21 cellular contexts compared by ENCODE assay signal in the genomic region with DNA sequence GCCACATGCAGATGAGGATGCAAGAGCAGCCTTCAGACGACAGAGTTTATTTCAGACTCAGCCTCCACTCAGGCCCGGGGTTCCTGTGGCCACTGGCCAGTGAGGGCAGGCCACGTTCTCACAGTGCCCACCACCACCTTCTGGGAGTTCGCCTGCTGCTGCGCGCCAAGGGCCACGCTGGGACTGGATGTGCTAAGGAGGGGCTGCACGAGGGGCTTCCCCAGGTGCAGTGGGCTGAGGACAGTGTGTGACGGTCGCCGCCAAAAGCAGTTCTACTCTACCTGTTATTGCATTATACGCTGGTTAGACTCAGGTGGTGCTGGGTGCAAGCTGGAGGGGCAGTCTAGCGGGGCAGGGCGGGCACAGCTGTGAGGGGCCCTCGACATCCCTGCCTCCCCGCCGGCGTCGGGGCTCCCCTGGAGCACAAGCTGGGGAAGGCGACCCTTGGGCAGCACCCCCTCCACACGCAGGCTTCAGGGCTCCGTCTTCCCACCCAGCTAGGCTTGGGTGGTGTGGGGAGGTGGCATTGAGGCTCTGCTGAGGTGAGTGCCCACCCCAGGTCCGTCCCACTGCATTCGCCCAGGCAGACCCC. TPM values are rescaled to one million over a fixed set of nuclear protein-coding genes. Genes with fewer than 3 reads are reported as not detected.
"Had no signal": no experiment of that assay in that cellular context is flagged by ENCODE, and none has a peak within 500 bp of the region (broad histone marks: within the 10 kb centered on the region; RNA-seq: fewer than 3 reads in every experiment).

No MANE protein-coding gene starts in this region.

- H3K4me3 Mint-ChIP-seq: natural killer cell treated with Interleukin-12 subunit alpha and Interleukin-12 subunit beta and Interleukin-15 and Interleukin-18, amount 100 ng/mL, for 72 hours had no signal

- H3K36me3 ChIP-seq: neural progenitor cell, vagina had no signal

- H3K4me3 ChIP-seq: heart left ventricle, lung, neural progenitor cell, pancreas, smooth muscle cell, tibial artery, upper lobe of right lung, vagina had no signal

- DNase-seq: effector CD8-positive, alpha-beta T cell; heart left ventricle; hippocampal formation; left colon; left ventricle myocardium superior; mesenchymal stem cell; midbrain; occipital lobe; stimulated activated CD4-positive, alpha-beta T cell treated with anti-CD3 and anti-CD28 coated beads, Interleukin-2, amount 100 ng/mL, for 48 hours; stimulated activated naive CD4-positive, alpha-beta T cell treated with Interleukin-2 at 50 U/mL for 16 hours; tibial artery; upper lobe of right lung had no signal

- H3K4me2 ChIP-seq: neural progenitor cell, smooth muscle cell had no signal

- H3K27me3 Mint-ChIP-seq: natural killer cell treated with Interleukin-12 subunit alpha and Interleukin-12 subunit beta and Interleukin-15 and Interleukin-18, amount 100 ng/mL, for 72 hours; progenitor cell of endocrine pancreas had no signal

- H3K9me3 Mint-ChIP-seq: natural killer cell treated with Interleukin-12 subunit alpha and Interleukin-12 subunit beta and Interleukin-15 and Interleukin-18, amount 100 ng/mL, for 72 hours; neural progenitor cell had no signal

- H3K36me3 Mint-ChIP-seq: natural killer cell treated with Interleukin-12 subunit alpha and Interleukin-12 subunit beta and Interleukin-15 and Interleukin-18, amount 100 ng/mL, for 72 hours had no signal

- ATAC-seq: heart left ventricle; left colon; left ventricle myocardium superior; natural killer cell treated with Interleukin-12 subunit alpha and Interleukin-12 subunit beta and Interleukin-15 and Interleukin-18, amount 100 ng/mL, for 72 hours; pancreas; right cardiac atrium; upper lobe of right lung had no signal

- H3K27ac Mint-ChIP-seq: natural killer cell treated with Interleukin-12 subunit alpha and Interleukin-12 subunit beta and Interleukin-15 and Interleukin-18, amount 100 ng/mL, for 72 hours; progenitor cell of endocrine pancreas had no signal

- H3K9me3 ChIP-seq: heart left ventricle, pancreas, tibial artery, upper lobe of right lung, vagina had no signal

- H3K4me1 ChIP-seq: pancreas, upper lobe of right lung had no signal

- H3K9ac ChIP-seq: neural progenitor cell had no signal

- H2AFZ ChIP-seq: neural progenitor cell had no signal

- FAIRE-seq: frontal cortex, pancreas had no signal

- H3K27ac ChIP-seq: heart left ventricle, neural progenitor cell, pancreas, tibial artery, upper lobe of right lung, vagina had no signal

- H3K27me3 ChIP-seq: neural progenitor cell, pancreas, upper lobe of right lung, vagina had no signal

RNA-seq across cellular contexts. Expression of gene CEND1, which starts 2.7 kb away (rescaled TPM):
- total RNA-seq: left ventricle myocardium superior, progenitor cell of endocrine pancreas, smooth muscle cell, upper lobe of right lung had no signal
